Comparison of ENCODE assay signal across 22 cellular contexts in genomic region chr9:115032300-115032699, GRCh38.
"Had no signal": no experiment of that assay in that cellular context is flagged by ENCODE, and none has a peak within 500 bp of the region (broad histone marks: within the 10 kb centered on the region; RNA-seq: fewer than 3 reads in every experiment).

No MANE protein-coding gene starts in this region.

- H3K27ac Mint-ChIP-seq: naive thymus-derived CD4-positive, alpha-beta T cell; nephron progenitor cell had no signal

- H3K4me1 ChIP-seq: parathyroid adenoma, prostate gland, right lobe of liver had no signal

- H3K27me3 ChIP-seq: dorsolateral prefrontal cortex, right lobe of liver, suprapubic skin, thyroid gland had no signal

- H3K9me3 Mint-ChIP-seq: naive thymus-derived CD4-positive, alpha-beta T cell; nephron progenitor cell had no signal

- ATAC-seq: left colon; left ventricle myocardium superior; naive thymus-derived CD4-positive, alpha-beta T cell; right lobe of liver had no signal

- DNase-seq: cortex of kidney; dorsolateral prefrontal cortex; effector CD8-positive, alpha-beta T cell; foreskin melanocyte; head of caudate nucleus; hippocampal formation; left colon; left ventricle myocardium superior; mesenchymal stem cell; naive thymus-derived CD4-positive, alpha-beta T cell; nephron progenitor cell; retina; right lobe of liver; stimulated activated CD4-positive, alpha-beta T cell treated with anti-CD3 and anti-CD28 coated beads, Interleukin-12 subunit alpha, Interleukin-12 subunit beta, amount 100 ng/mL, for 4 hours; stimulated activated CD4-positive, alpha-beta T cell treated with anti-CD3 and anti-CD28 coated beads, Interleukin-2, amount 100 ng/mL, for 48 hours; stimulated activated naive CD4-positive, alpha-beta T cell treated with Interleukin-2 at 50 U/mL for 16 hours; thyroid gland had no signal

- H3K4me3 Mint-ChIP-seq: naive thymus-derived CD4-positive, alpha-beta T cell; nephron progenitor cell had no signal

- H3K27ac ChIP-seq: dorsolateral prefrontal cortex, parathyroid adenoma, prostate gland, right lobe of liver, skin epidermis, suprapubic skin, thyroid gland had no signal

- H2AFZ ChIP-seq: parathyroid adenoma had no signal

- H3K36me3 ChIP-seq: prostate gland, right lobe of liver, suprapubic skin, thyroid gland had no signal

- H3K9ac ChIP-seq: parathyroid adenoma had no signal

- H3K4me3 ChIP-seq: dorsolateral prefrontal cortex, lung, prostate gland, right lobe of liver, skin epidermis, suprapubic skin, thyroid gland had no signal

- H3K9me3 ChIP-seq: prostate gland, right lobe of liver, suprapubic skin, thyroid gland had no signal
